1 cellular context compared by ENCODE assay signal in the genomic region with DNA sequence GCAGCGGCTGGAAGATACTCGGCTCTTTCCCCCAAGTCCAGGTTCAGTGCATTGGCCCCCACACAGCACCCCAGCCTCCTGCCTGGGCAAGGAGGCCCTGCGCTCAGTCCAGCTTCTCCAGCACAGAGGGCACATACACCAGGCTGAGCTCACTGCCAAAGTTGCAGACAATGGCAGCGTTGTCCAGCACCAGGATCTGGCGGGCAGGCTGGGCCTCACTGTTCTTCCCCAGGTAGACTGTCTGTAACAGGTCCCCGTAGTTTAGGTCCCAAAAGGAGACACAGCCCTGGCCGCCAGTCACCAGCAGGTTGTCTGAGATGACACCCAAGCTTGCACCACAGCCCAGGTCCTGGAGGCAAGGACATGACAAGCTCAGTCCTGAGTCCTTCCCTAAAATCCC.
TF ChIP-seq lines count a peak whose summit lies in the region.

No MANE protein-coding gene starts in this region.

TF ChIP-seq in endothelial cell of umbilical vein, 7 proteins besides CTCF, POLR2A, EP300 and RAD21 (continued from another document):
- no peak for TF ChIP-seq FOS (IDR thresholded peaks at IDR 0.05; ENCODE audit: borderline replicate concordance, insufficient read depth, low read length)
- TF ChIP-seq JUN (IDR thresholded peaks at IDR 0.05; ENCODE audit: borderline replicate concordance, insufficient read depth, insufficient read length, low read depth), result no peak
- TF ChIP-seq MAX (IDR thresholded peaks at IDR 0.05; ENCODE audit: insufficient read depth, insufficient read length), result no peak
- no peak for TF ChIP-seq POLR2AphosphoS5 (IDR thresholded peaks at IDR 0.05; ENCODE audit: insufficient read depth, low read depth, low read length)
- no peak for TF ChIP-seq EZH2 (IDR thresholded peaks at IDR 0.05; ENCODE audit: borderline replicate concordance, low read depth, low read length, severe bottlenecking)
